In the genomic region with DNA sequence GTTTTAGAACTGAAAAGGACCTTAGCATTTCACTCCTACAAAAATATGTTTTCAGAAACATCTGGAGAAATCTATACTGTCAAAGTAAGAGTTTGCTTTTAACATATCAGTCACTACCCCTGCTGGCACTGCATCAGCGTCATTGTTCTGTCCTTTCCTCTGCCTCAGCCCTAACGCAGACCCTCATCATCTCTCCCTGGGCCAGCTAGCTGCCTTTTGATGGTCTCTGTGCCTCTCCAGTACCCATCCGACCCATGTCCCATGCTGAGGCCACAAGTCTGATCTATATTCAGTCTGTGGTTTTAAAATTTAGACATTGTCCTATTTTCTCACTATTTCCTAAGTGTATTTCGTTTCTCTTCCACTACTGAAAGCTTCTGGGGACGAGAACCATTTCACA, we compare ENCODE assay signal across 1 cellular context.
TF ChIP-seq lines count a peak whose summit lies in the region.

No MANE protein-coding gene starts in this region.

TF ChIP-seq in HepG2, 621 proteins besides CTCF, POLR2A, EP300 and RAD21:
- TF ChIP-seq NFKB2 (CRISPR knock-in tag; IDR thresholded peaks at IDR 0.05; ENCODE audit: borderline replicate concordance) (no peak), ZNF883 (CRISPR knock-in tag; IDR thresholded peaks at IDR 0.05; ENCODE audit: not compliant biosample characterization) (no peak), ZNF496 (CRISPR knock-in tag; IDR thresholded peaks at IDR 0.05; ENCODE audit: insufficient replicate concordance) (no peak), MAZ (IDR thresholded peaks at IDR 0.05; ENCODE audit: borderline replicate concordance, low read depth, low read length) (no peak), MAZ (CRISPR knock-in tag; IDR thresholded peaks at IDR 0.05; ENCODE audit: low read depth) (no peak), ZFP37 (CRISPR knock-in tag; IDR thresholded peaks at IDR 0.05; ENCODE audit: borderline replicate concordance) (no peak), IRF2 (CRISPR knock-in tag; IDR thresholded peaks at IDR 0.05) (no peak)
